8 cellular contexts compared by ENCODE assay signal in genomic region chr2:241148239-241148638, GRCh38. TPM values are rescaled to one million over a fixed set of nuclear protein-coding genes. Genes with fewer than 3 reads are reported as not detected.
DNase-seq lines count a peak whose midpoint lies in the region; ATAC-seq and TF ChIP-seq lines count a peak whose summit lies in the region.

No MANE protein-coding gene starts in this region.

- no peak for TF ChIP-seq POLR2A in gastrocnemius medialis (IDR thresholded peaks at IDR 0.05)

- peaks cover 3% of the 10 kb centered on the region for H3K36me3 Mint-ChIP-seq in activated naive CD4-positive, alpha-beta T cell treated with anti-CD3 and anti-CD28 coated beads, Interleukin-2, amount 50 U/mL, for 24 hours

- intact Hi-C loops in gastrocnemius medialis (cut with DNase I; ENCODE audit: low total_unique reads) = loop anchor here (2.0 to 5.0 kb wide), 2 partner anchors 69 to 236 kb away; no protein-coding TSS in a partner anchor

- ATAC-seq in gastrocnemius medialis (no peak), GM21717 (IDR thresholded peaks at IDR 0.05; ENCODE audit: unreplicated experiment) (no peak)

- TF ChIP-seq CTCF in fibroblast of the aortic adventitia (IDR thresholded peaks at IDR 0.05; ENCODE audit: insufficient read depth, low read length) = no peak
- no peak for TF ChIP-seq CTCF in gastrocnemius medialis (IDR thresholded peaks at IDR 0.05 in 4 of 5, conservative IDR thresholded peaks at IDR 0.05 in 1 of 5)

- H3K36me3 ChIP-seq in subcutaneous abdominal adipose tissue (ENCODE audit: control insufficient read depth in 5 of 5, insufficient read depth in 5 of 5, low read length in 5 of 5) (peaks cover 0 to 2% (median 0%) of the 10 kb centered on the region in 5 donors), gastrocnemius medialis (no peaks in the 10 kb centered on the region)

- H3K9ac ChIP-seq in subcutaneous abdominal adipose tissue (ENCODE audit: low read length in 5 of 5) = no peak overlapping the region

- H3K27ac ChIP-seq in subcutaneous abdominal adipose tissue (ENCODE audit: low read depth, low read length) = no peak overlapping the region
- H3K27ac ChIP-seq in gastrocnemius medialis = no peak overlapping the region

- peaks cover 28% of the 10 kb centered on the region for H3K4me1 Mint-ChIP-seq in activated naive CD4-positive, alpha-beta T cell treated with anti-CD3 and anti-CD28 coated beads, Interleukin-2, amount 50 U/mL, for 24 hours

- H3K4me3 ChIP-seq in fibroblast of the aortic adventitia (ENCODE audit: low read depth, low read length) (peak overlapping the region; percentile 95), subcutaneous abdominal adipose tissue (ENCODE audit: low read depth in 1 of 5, low read length in 5 of 5) (peak overlapping the region in 3 of 5 donors; percentile 75 to 91 (median 88)), gastrocnemius medialis (peak overlapping the region in 1 of 4 donors; percentile 81)

- in situ Hi-C loops in gastrocnemius medialis (cut with MboI; ENCODE audit: low sequenced_read_pairs in 4 of 4) = no loop called here

- H3K27me3 Mint-ChIP-seq in activated naive CD4-positive, alpha-beta T cell treated with anti-CD3 and anti-CD28 coated beads, Interleukin-2, amount 50 U/mL, for 24 hours = no peaks in the 10 kb centered on the region

- H3K9me3 ChIP-seq in subcutaneous abdominal adipose tissue (ENCODE audit: control insufficient read depth in 5 of 5, low read length in 5 of 5) = no peaks in the 10 kb centered on the region
- no peaks in the 10 kb centered on the region for H3K9me3 ChIP-seq in gastrocnemius medialis

- no peak for DNase-seq in activated naive CD4-positive, alpha-beta T cell treated with Interleukin-2 at 50 U/mL for 16 hours
- DNase-seq in RPMI8226 (peak; percentile 11), fibroblast of the aortic adventitia (ENCODE audit: low read depth) (no peak), gastrocnemius medialis (no peak)
- no peak for DNase-seq in stimulated activated CD8-positive, alpha-beta memory T cell treated with anti-CD3 and anti-CD28 coated beads, Interleukin-4, amount 100 ng/mL, for 48 hours

- H3K9me3 Mint-ChIP-seq in activated naive CD4-positive, alpha-beta T cell treated with anti-CD3 and anti-CD28 coated beads, Interleukin-2, amount 50 U/mL, for 24 hours = no peaks in the 10 kb centered on the region

- H3K27me3 ChIP-seq in subcutaneous abdominal adipose tissue (ENCODE audit: control insufficient read depth in 5 of 5, insufficient read depth in 4 of 5, low read length in 5 of 5) (peaks cover 0 to 2% (median 0%) of the 10 kb centered on the region in 5 donors), gastrocnemius medialis (no peaks in the 10 kb centered on the region)

- peaks cover 8 to 30% (median 25%) of the 10 kb centered on the region in 5 donors for H3K4me1 ChIP-seq in subcutaneous abdominal adipose tissue (ENCODE audit: control insufficient read depth in 5 of 5, insufficient read depth in 5 of 5, low read length in 5 of 5)
- peaks cover 13 to 15% of the 10 kb centered on the region in 2 donors for H3K4me1 ChIP-seq in gastrocnemius medialis

- peak overlapping the region; percentile 96 for H3K4me3 Mint-ChIP-seq in activated naive CD4-positive, alpha-beta T cell treated with anti-CD3 and anti-CD28 coated beads, Interleukin-2, amount 50 U/mL, for 24 hours

- H3K27ac Mint-ChIP-seq in activated naive CD4-positive, alpha-beta T cell treated with anti-CD3 and anti-CD28 coated beads, Interleukin-2, amount 50 U/mL, for 24 hours = peak overlapping the region; percentile 85

RNA-seq across cellular contexts. Expression of gene PASK, which starts 1.0 kb away (rescaled TPM):
- total RNA-seq in fibroblast of the aortic adventitia (ENCODE audit: low replicate concordance) (3.8 and 21.9 TPM in 2 replicates), gastrocnemius medialis (under 1 TPM; 0.10 to 0.36 (median 0.28) TPM)

RNA-seq across cellular contexts. Expression of gene PPP1R7, which starts 2.0 kb away (rescaled TPM):
- total RNA-seq in fibroblast of the aortic adventitia (ENCODE audit: low replicate concordance) (41.2 and 70.0 TPM in 2 replicates), gastrocnemius medialis (10 to 100 TPM; 58.6 to 87.8 (median 67.2) TPM)

RNA-seq across cellular contexts. Expression of gene ANO7, which starts 40.2 kb away (rescaled TPM):
- total RNA-seq in fibroblast of the aortic adventitia (ENCODE audit: low replicate concordance) (1.1 and 1.7 TPM in 2 replicates), gastrocnemius medialis (under 1 TPM; 0.10 to 0.62 (median 0.24) TPM)

RNA-seq across cellular contexts. Expression of gene MTERF4, which starts 46.2 kb away (rescaled TPM):
- total RNA-seq in fibroblast of the aortic adventitia (ENCODE audit: low replicate concordance) = 36.5 and 73.4 TPM in 2 replicates
- total RNA-seq in gastrocnemius medialis = 10 to 100 TPM; 21.8 to 49.3 (median 37.0) TPM
